1 cellular context compared by ENCODE assay signal in genomic region chr17:47895254-47895855, GRCh38.
TF ChIP-seq lines count a peak whose summit lies in the region.

No MANE protein-coding gene starts in this region.

TF ChIP-seq in K562, 482 proteins besides CTCF, POLR2A, EP300 and RAD21 (continued from another document and continues in another):
- TF ChIP-seq RBM22 (IDR thresholded peaks at IDR 0.05; ENCODE audit: low read depth, low read length, poor library complexity, severe bottlenecking) (no peak), HNRNPL (IDR thresholded peaks at IDR 0.05; ENCODE audit: low read depth, low read length) (no peak), RBBP5 (IDR thresholded peaks at IDR 0.05; ENCODE audit: borderline replicate concordance, insufficient read depth, low read length, poor library complexity, severe bottlenecking) (peak; percentile 44), GABPB1 (CRISPR knock-in tag; IDR thresholded peaks at IDR 0.05) (no peak), CBFA2T3 (IDR thresholded peaks at IDR 0.05) (no peak), PHB2 (IDR thresholded peaks at IDR 0.05; ENCODE audit: low read depth) (no peak), SAFB2 (IDR thresholded peaks at IDR 0.05; ENCODE audit: borderline replicate concordance, low read depth, low read length, severe bottlenecking) (no peak), ZNF140 (CRISPR knock-in tag; IDR thresholded peaks at IDR 0.05) (no peak), MXI1 (IDR thresholded peaks at IDR 0.05; ENCODE audit: low read depth, low read length) (no peak), KLF16 (IDR thresholded peaks at IDR 0.05) (no peak), ARID4B (CRISPR knock-in tag; IDR thresholded peaks at IDR 0.05) (peak; percentile 27; the same call in 1 of the 2 replicates), ZFP36 (IDR thresholded peaks at IDR 0.05; ENCODE audit: low read depth, low read length, partially characterized antibody) (no peak), ZBTB26 (CRISPR knock-in tag; IDR thresholded peaks at IDR 0.05) (no peak), MCM3 (IDR thresholded peaks at IDR 0.05) (no peak), CHD1 (IDR thresholded peaks at IDR 0.05; ENCODE audit: low read length) (no peak), FOXO4 (CRISPR knock-in tag; IDR thresholded peaks at IDR 0.05) (no peak), HEY1 (CRISPR knock-in tag; IDR thresholded peaks at IDR 0.05; ENCODE audit: borderline replicate concordance) (no peak), RBM25 (IDR thresholded peaks at IDR 0.05; ENCODE audit: low read depth, low read length, severe bottlenecking) (no peak), ZNF277 (CRISPR knock-in tag; IDR thresholded peaks at IDR 0.05; ENCODE audit: borderline replicate concordance) (no peak), ZMIZ1 (IDR thresholded peaks at IDR 0.05; ENCODE audit: low read depth in 2 of 2, low read length in 2 of 2) (peak in 1 of 2 experiments; percentile 60; a peak in 2 of 4 replicates), ZBTB12 (CRISPR knock-in tag; IDR thresholded peaks at IDR 0.05) (no peak), POLR2B (IDR thresholded peaks at IDR 0.05; ENCODE audit: low read depth, partially characterized antibody) (peak; percentile 92), SRF (CRISPR knock-in tag; IDR thresholded peaks at IDR 0.05) (peak in 1 of 2 experiments; percentile 34; a peak in 1 of 4 replicates), HDAC3 (IDR thresholded peaks at IDR 0.05; ENCODE audit: borderline replicate concordance, partially characterized antibody) (no peak), SREBF1 (IDR thresholded peaks at IDR 0.05; ENCODE audit: borderline replicate concordance, low read depth, low read length) (no peak), ZNF766 (CRISPR knock-in tag; conservative IDR thresholded peaks at IDR 0.05) (no peak), CLOCK (CRISPR knock-in tag; IDR thresholded peaks at IDR 0.05; ENCODE audit: borderline replicate concordance) (no peak), ELF4 (CRISPR knock-in tag; IDR thresholded peaks at IDR 0.05) (no peak), BCOR (IDR thresholded peaks at IDR 0.05) (no peak), NR4A1 (CRISPR knock-in tag; IDR thresholded peaks at IDR 0.05) (peak; percentile 66; the same call in 1 of the 2 replicates), NR4A1 (tag; IDR thresholded peaks at IDR 0.05) (no peak), ZNF124 (CRISPR knock-in tag; IDR thresholded peaks at IDR 0.05) (no peak), CBX1 (IDR thresholded peaks at IDR 0.05; ENCODE audit: low read depth) (no peak), ATF7 (IDR thresholded peaks at IDR 0.05) (no peak), ZNF584 (CRISPR knock-in tag; IDR thresholded peaks at IDR 0.05; ENCODE audit: low read depth) (no peak), JUN (IDR thresholded peaks at IDR 0.05; ENCODE audit: borderline replicate concordance, low read depth, low read length) (no peak), JUN (CRISPR knock-in tag; IDR thresholded peaks at IDR 0.05; ENCODE audit: borderline replicate concordance) (no peak), L3MBTL2 (IDR thresholded peaks at IDR 0.05) (no peak), PTBP1 (IDR thresholded peaks at IDR 0.05; ENCODE audit: low read depth, low read length) (no peak), ATF2 (CRISPR knock-in tag; IDR thresholded peaks at IDR 0.05) (no peak), RBM34 (IDR thresholded peaks at IDR 0.05; ENCODE audit: borderline replicate concordance, insufficient read depth, low read length) (no peak), PCBP2 (IDR thresholded peaks at IDR 0.05; ENCODE audit: low read depth, low read length, poor library complexity, severe bottlenecking) (no peak), KDM4B (IDR thresholded peaks at IDR 0.05; ENCODE audit: borderline replicate concordance in 2 of 2, low read depth in 1 of 2) (no peak), MITF (IDR thresholded peaks at IDR 0.05) (no peak), JUND (IDR thresholded peaks at IDR 0.05; ENCODE audit: borderline replicate concordance, low read depth, low read length) (no peak), JUND (tag; IDR thresholded peaks at IDR 0.05; ENCODE audit: borderline replicate concordance, low read depth, low read length) (no peak), FOXJ2 (tag; IDR thresholded peaks at IDR 0.05) (no peak), XRCC3 (IDR thresholded peaks at IDR 0.05) (no peak), ZNF79 (CRISPR knock-in tag; IDR thresholded peaks at IDR 0.05; ENCODE audit: low read depth) (no peak)
